16 cellular contexts compared by ENCODE assay signal in the genomic region with DNA sequence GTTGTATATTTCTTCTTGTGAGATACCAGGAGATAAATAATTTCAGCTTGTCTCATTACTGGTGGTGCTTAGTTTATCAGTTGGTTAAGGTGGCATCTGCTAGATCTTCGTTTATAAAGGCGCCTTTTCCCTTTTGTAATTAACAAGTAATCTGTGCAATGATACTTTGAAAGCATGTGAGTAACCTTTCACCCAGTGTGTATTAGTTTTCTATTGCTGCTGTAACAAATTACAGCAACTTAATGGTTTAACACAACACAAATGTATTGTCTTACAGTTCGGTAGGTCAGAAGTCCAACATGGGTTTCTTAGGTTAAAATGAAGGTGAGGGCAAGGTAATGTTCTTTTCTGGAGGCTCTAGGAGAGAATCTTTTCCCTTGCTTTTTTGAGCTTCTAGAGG. TPM values are rescaled to one million over a fixed set of nuclear protein-coding genes. Genes with fewer than 3 reads are reported as not detected.
DNase-seq lines count a peak whose midpoint lies in the region; ATAC-seq, FAIRE-seq and TF ChIP-seq lines count a peak whose summit lies in the region.
"Had no signal": no experiment of that assay in that cellular context is flagged by ENCODE, and none has a peak within 500 bp of the region (broad histone marks: within the 10 kb centered on the region; RNA-seq: fewer than 3 reads in every experiment).

No MANE protein-coding gene starts in this region.

- BruUV-seq in MCF 10A (replicated peaks; lab: Mats Ljungman, UMichigan) (no TSS peak), K562 (replicated peaks; lab: Mats Ljungman, UMichigan) (no TSS peak)

- no peak for FAIRE-seq in K562 (lab: Jason Lieb, UNC)
- FAIRE-seq: GM12892, GM18507 had no signal

- H3K4me3 Mint-ChIP-seq in MCF 10A (ENCODE audit: unreplicated experiment): no peak overlapping the region
- no peak overlapping the region for H3K4me3 Mint-ChIP-seq in CD4-positive, CD25-positive, alpha-beta regulatory T cell
- no peak overlapping the region for H3K4me3 Mint-ChIP-seq in T-helper 2 cell treated with Interferon-gamma antibody and Interleukin-4, amounts not matched to agents 5 μg/mL and 100 μg/mL, for 36 hours

- no peaks in the 10 kb centered on the region for H3K27me3 Mint-ChIP-seq in MCF 10A (ENCODE audit: insufficient read depth, unreplicated experiment)
- H3K27me3 Mint-ChIP-seq in CD4-positive, CD25-positive, alpha-beta regulatory T cell: no peaks in the 10 kb centered on the region
- H3K27me3 Mint-ChIP-seq in T-helper 2 cell treated with Interferon-gamma antibody and Interleukin-4, amounts not matched to agents 5 μg/mL and 100 μg/mL, for 36 hours (ENCODE audit: low read depth): no peaks in the 10 kb centered on the region
- H3K27me3 Mint-ChIP-seq: CD4-positive, alpha-beta memory T cell had no signal

- TF ChIP-seq CTCF in MCF 10A (IDR thresholded peaks at IDR 0.05; ENCODE audit: unreplicated experiment) (no peak), breast epithelium (IDR thresholded peaks at IDR 0.05) (no peak), K562 (IDR thresholded peaks at IDR 0.05 in 2 of 3, conservative IDR thresholded peaks at IDR 0.05 in 1 of 3; ENCODE audit: insufficient read depth in 2 of 3, low read depth in 1 of 3, low read length in 3 of 3) (no peak)

- intact Hi-C loops in MCF 10A (cut with micrococcal nuclease) (no loop called here), breast epithelium (cut with DNase I; ENCODE audit: low total_unique reads) (no loop called here), K562 (cut with micrococcal nuclease) (no loop called here)

- H3K9me1 ChIP-seq in K562 (ENCODE audit: control insufficient read depth, insufficient read depth, low read length): no peaks in the 10 kb centered on the region

- no peaks in the 10 kb centered on the region for H4K20me1 ChIP-seq in K562 (replicated peaks; ENCODE audit: control insufficient read depth, insufficient read depth, low read length)

- H3K36me3 Mint-ChIP-seq in MCF 10A (ENCODE audit: insufficient read depth, unreplicated experiment): peaks cover 9% of the 10 kb centered on the region
- H3K36me3 Mint-ChIP-seq in CD4-positive, CD25-positive, alpha-beta regulatory T cell: peaks cover 13% of the 10 kb centered on the region
- H3K36me3 Mint-ChIP-seq in T-helper 2 cell treated with Interferon-gamma antibody and Interleukin-4, amounts not matched to agents 5 μg/mL and 100 μg/mL, for 36 hours (ENCODE audit: low read depth): peaks cover 23% of the 10 kb centered on the region

- DNase-seq in MCF 10A (ENCODE audit: unreplicated experiment) (no peak), breast epithelium (ENCODE audit: low spot score in 2 of 2) (no peak), K562 (ENCODE audit: extremely low read depth in 1 of 4, low spot score in 3 of 4) (no peak)
- no peak for DNase-seq in CD4-positive, CD25-positive, alpha-beta regulatory T cell
- no peak for DNase-seq in T-helper 2 cell treated with Interferon-gamma antibody and Interleukin-4, amounts not matched to agents 5 μg/mL and 100 μg/mL, for 36 hours (ENCODE audit: low spot score)
- DNase-seq: BE2C; C1 segment of cervical spinal cord; CD4-positive, alpha-beta memory T cell; DMS153; DMS79; GDM1; GM23248 had no signal

- no peaks in the 10 kb centered on the region for H3K9me3 ChIP-seq in breast epithelium
- H3K9me3 ChIP-seq in CD4-positive, CD25-positive, alpha-beta regulatory T cell (ENCODE audit: control insufficient read depth in 2 of 2, low read length in 2 of 2): no peaks in the 10 kb centered on the region
- H3K9me3 ChIP-seq in K562 (replicated peaks; ENCODE audit: control insufficient read depth, insufficient read depth, low read depth, low read length): no peaks in the 10 kb centered on the region
- H3K9me3 ChIP-seq: BE2C, HAP-1 had no signal

- peaks cover 14% of the 10 kb centered on the region for H3K4me1 Mint-ChIP-seq in MCF 10A (ENCODE audit: insufficient read depth, unreplicated experiment)
- peaks cover 22 to 59% (median 38%) of the 10 kb centered on the region in 4 donors for H3K4me1 Mint-ChIP-seq in CD4-positive, CD25-positive, alpha-beta regulatory T cell
- peaks cover 18% of the 10 kb centered on the region for H3K4me1 Mint-ChIP-seq in T-helper 2 cell treated with Interferon-gamma antibody and Interleukin-4, amounts not matched to agents 5 μg/mL and 100 μg/mL, for 36 hours (ENCODE audit: low read depth)

- no peak for TF ChIP-seq EP300 in K562 (IDR thresholded peaks at IDR 0.05; ENCODE audit: low read length)

- TF ChIP-seq POLR2A in breast epithelium (IDR thresholded peaks at IDR 0.05) (no peak), K562 (conservative IDR thresholded peaks at IDR 0.05) (no peak)

- no peak overlapping the region for H2AFZ ChIP-seq in K562 (ENCODE audit: low read depth, low read length)
- H2AFZ ChIP-seq: GM23248 had no signal

- H3K4me1 ChIP-seq in breast epithelium (peaks cover 0 to 11% of the 10 kb centered on the region in 2 donors), K562 (replicated peaks in 1 of 2; ENCODE audit: control insufficient read depth in 2 of 2, insufficient read depth in 2 of 2, low read length in 2 of 2) (peaks cover 9 to 28% of the 10 kb centered on the region in 2 experiments; a peak in 4 of 5 replicates)
- peaks cover 16% of the 10 kb centered on the region for H3K4me1 ChIP-seq in CD4-positive, CD25-positive, alpha-beta regulatory T cell (ENCODE audit: control insufficient read depth, insufficient read depth, low read length, poor library complexity, severe bottlenecking)

- in situ Hi-C loops in K562 (cut with MboI): no loop called here

- H3K27me3 ChIP-seq in breast epithelium (no peaks in the 10 kb centered on the region), K562 (ENCODE audit: control insufficient read depth in 2 of 2, insufficient read depth in 2 of 2, low read length in 2 of 2) (no peaks in the 10 kb centered on the region)
- no peaks in the 10 kb centered on the region for H3K27me3 ChIP-seq in CD4-positive, CD25-positive, alpha-beta regulatory T cell (ENCODE audit: control insufficient read depth, insufficient read depth, low read length)
- H3K27me3 ChIP-seq: BE2C had no signal

- WGBS in K562 (ENCODE audit: insufficient coverage, low coverage, missing lambda C conversion rate): 61% methylated on average over 3 of the region's 3 CpGs

- CTCF ChIA-PET in MCF 10A (lab: Yijun Ruan, JAX): interaction anchor here (0.6 kb wide), 1 partner anchor 401 kb away, joined by 4 read pairs; no protein-coding TSS in a partner anchor
- CTCF ChIA-PET in K562 (lab: Yijun Ruan, JAX; ENCODE audit: low intra/inter-chr PET ratio): no interaction called here

- POLR2A ChIA-PET in MCF 10A (lab: Yijun Ruan, JAX) (no interaction called here), K562 (lab: Yijun Ruan, JAX) (no interaction called here)

- H3K4me3 ChIP-seq in breast epithelium: no peak overlapping the region
- H3K4me3 ChIP-seq in CD4-positive, CD25-positive, alpha-beta regulatory T cell (ENCODE audit: low read depth, low read length): no peak overlapping the region
- H3K4me3 ChIP-seq in K562: no peak overlapping the region
- H3K4me3 ChIP-seq: GM23248, HAP-1 had no signal

- peak overlapping the region; percentile 30 for H3K27ac Mint-ChIP-seq in MCF 10A (ENCODE audit: low read depth, unreplicated experiment)
- H3K27ac Mint-ChIP-seq in CD4-positive, CD25-positive, alpha-beta regulatory T cell: peak overlapping the region; percentile 44 to 56 (median 45)
- no peak overlapping the region for H3K27ac Mint-ChIP-seq in T-helper 2 cell treated with Interferon-gamma antibody and Interleukin-4, amounts not matched to agents 5 μg/mL and 100 μg/mL, for 36 hours

- H3K36me3 ChIP-seq in breast epithelium: no peaks in the 10 kb centered on the region
- no peaks in the 10 kb centered on the region for H3K36me3 ChIP-seq in CD4-positive, CD25-positive, alpha-beta regulatory T cell (ENCODE audit: control insufficient read depth, insufficient read depth, low read length)
- no peaks in the 10 kb centered on the region for H3K36me3 ChIP-seq in K562 (ENCODE audit: control insufficient read depth, insufficient read depth, low read length)
- H3K36me3 ChIP-seq: BE2C, HAP-1 had no signal

- H3K9ac ChIP-seq in K562 (ENCODE audit: insufficient read depth in 1 of 2, low read depth in 2 of 2, low read length in 2 of 2): no peak overlapping the region
- H3K9ac ChIP-seq: GM23248 had no signal

- H3K27ac ChIP-seq in breast epithelium (no peak overlapping the region), K562 (ENCODE audit: extremely low read depth, low read depth, low read length) (no peak overlapping the region)
- H3K27ac ChIP-seq in CD4-positive, CD25-positive, alpha-beta regulatory T cell (ENCODE audit: insufficient read depth, low read length, poor library complexity, severe bottlenecking): no peak overlapping the region
- H3K27ac ChIP-seq: GM23248 had no signal

- H3K9me3 Mint-ChIP-seq in MCF 10A (ENCODE audit: unreplicated experiment): no peaks in the 10 kb centered on the region
- no peaks in the 10 kb centered on the region for H3K9me3 Mint-ChIP-seq in CD4-positive, CD25-positive, alpha-beta regulatory T cell
- peaks cover 8% of the 10 kb centered on the region for H3K9me3 Mint-ChIP-seq in T-helper 2 cell treated with Interferon-gamma antibody and Interleukin-4, amounts not matched to agents 5 μg/mL and 100 μg/mL, for 36 hours

- no peak overlapping the region for H3K4me2 ChIP-seq in K562 (ENCODE audit: insufficient read depth, low read length)

- H3K79me2 ChIP-seq in K562 (ENCODE audit: control insufficient read depth, insufficient read depth, low read length): peaks cover 21% of the 10 kb centered on the region; the same call in 2 of the 3 replicates

- no peak for ATAC-seq in CD4-positive, CD25-positive, alpha-beta regulatory T cell (ENCODE audit: low read depth in 2 of 2)
- ATAC-seq in K562 (no peak), HG03039 (IDR thresholded peaks at IDR 0.05; ENCODE audit: unreplicated experiment) (no peak)

- no peak for TF ChIP-seq RAD21 in K562 (CRISPR knock-in tag; conservative IDR thresholded peaks at IDR 0.05 in 1 of 2, IDR thresholded peaks at IDR 0.05 in 1 of 2)

RNA-seq across cellular contexts. Expression of a gene that starts 30.5 kb away (rescaled TPM):
- total RNA-seq in MCF 10A (2022) (16.4 and 18.3 TPM in 2 replicates), breast epithelium (10 to 100 TPM; 46.2 to 90.3 (median 55.7) TPM), K562 (2014; rRNA removed) (6.8 and 8.0 TPM in 2 replicates), K562 (2014; rRNA removed; fragmentation: Illumina TruSeq; extraction: Trizol) (8.2 and 9.3 TPM in 2 replicates), K562 (2015; rRNA removed; fragmentation: Illumina TruSeq; extraction: Trizol) (7.1 and 7.6 TPM in 2 replicates), K562 (2021) (9.0 and 10.2 TPM in 2 replicates)
- 67.1 TPM for total RNA-seq in CD4-positive, CD25-positive, alpha-beta regulatory T cell
- polyA plus RNA-seq in CD4-positive, CD25-positive, alpha-beta regulatory T cell: 10 to 100 TPM; 14.5 to 18.8 (median 15.8) TPM
- 43.8 and 89.7 TPM in 2 replicates for total RNA-seq in K562 (2011; cell fraction: chromatin; rRNA removed; ENCODE audit: low replicate concordance)
- total RNA-seq in K562 (2011; cell fraction: nucleolus; rRNA removed): 22.2 and 24.9 TPM in 2 replicates
- total RNA-seq in K562 (2011; cell fraction: nucleoplasm; rRNA removed): 40.7 and 66.0 TPM in 2 replicates
- polyA plus RNA-seq in K562 (2011; rRNA removed) (2.6 and 2.7 TPM in 2 replicates), K562 (2014; fragmentation: Illumina TruSeq; extraction: Trizol) (7.7 and 9.2 TPM in 2 replicates), K562 (2014; fragmentation: Nextera tagmentation; extraction: Ambion mirVana) (1 to 10 TPM; 1.4 to 2.4 TPM), K562 (2014; rRNA removed) (4.5 and 4.8 TPM in 2 replicates)
- polyA plus RNA-seq in K562 (2011; cell fraction: cytosol; rRNA removed): 2.3 and 2.4 TPM in 2 replicates
- 6.2 and 7.4 TPM in 2 replicates for polyA plus RNA-seq in K562 (2011; cell fraction: nucleus; rRNA removed)
- polyA plus RNA-seq in K562 (2012): 4.2 and 4.4 TPM in 2 replicates
- polyA minus RNA-seq in K562 (2011; rRNA and poly(A)+ RNA removed): 13.2 and 17.8 TPM in 2 replicates
- polyA minus RNA-seq in K562 (2011; cell fraction: cytosol; rRNA and poly(A)+ RNA removed): 4.6 and 4.7 TPM in 2 replicates
- 17.1 and 28.2 TPM in 2 replicates for polyA minus RNA-seq in K562 (2011; cell fraction: nucleus; rRNA and poly(A)+ RNA removed)
